In the genomic region with DNA sequence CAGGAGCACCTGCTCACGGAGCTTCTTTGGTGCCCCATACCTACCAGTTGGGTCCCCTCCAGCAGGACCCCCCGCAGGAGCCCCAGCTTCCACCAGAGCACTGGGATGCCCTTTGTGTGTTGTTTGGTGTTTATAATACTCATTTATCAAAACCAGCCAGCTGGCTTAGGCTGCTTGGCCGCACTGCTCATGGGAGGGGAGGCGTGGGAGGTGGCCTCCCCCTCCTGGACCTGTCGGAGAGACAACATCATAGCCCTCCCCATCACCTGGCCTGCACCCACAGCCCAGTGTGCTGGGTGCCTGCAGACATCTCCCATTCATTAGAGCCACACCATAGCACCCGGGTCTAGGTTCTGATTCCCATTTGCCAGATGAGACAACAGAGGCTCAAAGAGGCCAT, we compare ENCODE assay signal across 7 cellular contexts.
"Had no signal": no experiment of that assay in that cellular context is flagged by ENCODE, and none has a peak within 500 bp of the region (broad histone marks: within the 10 kb centered on the region; RNA-seq: fewer than 3 reads in every experiment).

No MANE protein-coding gene starts in this region.

- H3K27ac ChIP-seq: HL-60 had no signal

- ATAC-seq: GM23338, HepG2 had no signal

- H3K4me3 ChIP-seq: GM23338 had no signal

- H3K36me3 Mint-ChIP-seq: IgD-negative memory B cell had no signal

- DNase-seq: H9, HCEC 1CT, HFFc6 had no signal

- H3K27me3 Mint-ChIP-seq: IgD-negative memory B cell had no signal

- H3K27ac Mint-ChIP-seq: GM23338, HFFc6 had no signal

- H3K4me2 ChIP-seq: GM23338 had no signal

- H2AFZ ChIP-seq: GM23338 had no signal

- H3K4me3 Mint-ChIP-seq: GM23338, H9, HFFc6, IgD-negative memory B cell had no signal
